Comparison of ENCODE assay signal across 1 cellular context in the genomic region with DNA sequence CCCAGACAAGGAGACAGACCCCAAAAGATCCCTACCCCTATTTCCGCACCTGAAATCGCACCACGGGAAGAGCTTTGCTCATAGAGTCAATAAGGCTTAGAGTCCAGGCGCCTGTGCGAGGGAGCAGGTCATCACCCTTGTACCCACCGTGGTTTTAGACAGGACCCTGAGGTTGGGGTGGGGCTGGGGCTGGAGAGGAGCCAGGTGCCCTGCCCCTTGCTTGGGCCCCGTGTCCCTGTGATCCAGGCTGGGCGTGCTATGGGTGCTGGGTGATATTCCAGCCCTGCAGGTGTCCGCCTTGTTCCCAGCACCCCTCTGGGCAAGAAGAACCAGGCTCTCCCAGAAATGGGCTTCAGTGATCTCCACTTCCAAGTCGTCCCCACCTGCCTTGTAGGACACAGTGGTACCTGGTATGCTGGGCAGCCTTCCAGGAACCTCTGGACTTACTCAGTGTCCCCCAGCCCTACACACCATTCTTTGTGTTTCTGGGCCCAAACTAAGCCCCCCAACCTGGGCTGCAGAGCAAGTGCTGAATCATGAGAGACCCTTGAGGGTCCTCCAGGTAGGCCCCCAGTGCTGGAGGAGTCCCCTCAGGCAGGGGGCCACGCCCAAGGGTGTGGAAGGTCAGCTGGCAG.
TF ChIP-seq lines count a peak whose summit lies in the region.

No MANE protein-coding gene starts in this region.

TF ChIP-seq in GM12878, 131 proteins besides CTCF, POLR2A, EP300 and RAD21 (continued from another document):
- TF ChIP-seq, protein P1, sequence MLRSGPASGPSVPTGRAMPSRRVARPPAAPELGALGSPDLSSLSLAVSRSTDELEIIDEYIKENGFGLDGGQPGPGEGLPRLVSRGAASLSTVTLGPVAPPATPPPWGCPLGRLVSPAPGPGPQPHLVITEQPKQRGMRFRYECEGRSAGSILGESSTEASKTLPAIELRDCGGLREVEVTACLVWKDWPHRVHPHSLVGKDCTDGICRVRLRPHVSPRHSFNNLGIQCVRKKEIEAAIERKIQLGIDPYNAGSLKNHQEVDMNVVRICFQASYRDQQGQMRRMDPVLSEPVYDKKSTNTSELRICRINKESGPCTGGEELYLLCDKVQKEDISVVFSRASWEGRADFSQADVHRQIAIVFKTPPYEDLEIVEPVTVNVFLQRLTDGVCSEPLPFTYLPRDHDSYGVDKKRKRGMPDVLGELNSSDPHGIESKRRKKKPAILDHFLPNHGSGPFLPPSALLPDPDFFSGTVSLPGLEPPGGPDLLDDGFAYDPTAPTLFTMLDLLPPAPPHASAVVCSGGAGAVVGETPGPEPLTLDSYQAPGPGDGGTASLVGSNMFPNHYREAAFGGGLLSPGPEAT (IDR thresholded peaks at IDR 0.05; ENCODE audit: low read depth), result no peak
- no peak for TF ChIP-seq POLR2AphosphoS5 (IDR thresholded peaks at IDR 0.05; ENCODE audit: low read length)
- no peak for TF ChIP-seq NR2F1 (conservative IDR thresholded peaks at IDR 0.05)
- TF ChIP-seq, protein P2, sequence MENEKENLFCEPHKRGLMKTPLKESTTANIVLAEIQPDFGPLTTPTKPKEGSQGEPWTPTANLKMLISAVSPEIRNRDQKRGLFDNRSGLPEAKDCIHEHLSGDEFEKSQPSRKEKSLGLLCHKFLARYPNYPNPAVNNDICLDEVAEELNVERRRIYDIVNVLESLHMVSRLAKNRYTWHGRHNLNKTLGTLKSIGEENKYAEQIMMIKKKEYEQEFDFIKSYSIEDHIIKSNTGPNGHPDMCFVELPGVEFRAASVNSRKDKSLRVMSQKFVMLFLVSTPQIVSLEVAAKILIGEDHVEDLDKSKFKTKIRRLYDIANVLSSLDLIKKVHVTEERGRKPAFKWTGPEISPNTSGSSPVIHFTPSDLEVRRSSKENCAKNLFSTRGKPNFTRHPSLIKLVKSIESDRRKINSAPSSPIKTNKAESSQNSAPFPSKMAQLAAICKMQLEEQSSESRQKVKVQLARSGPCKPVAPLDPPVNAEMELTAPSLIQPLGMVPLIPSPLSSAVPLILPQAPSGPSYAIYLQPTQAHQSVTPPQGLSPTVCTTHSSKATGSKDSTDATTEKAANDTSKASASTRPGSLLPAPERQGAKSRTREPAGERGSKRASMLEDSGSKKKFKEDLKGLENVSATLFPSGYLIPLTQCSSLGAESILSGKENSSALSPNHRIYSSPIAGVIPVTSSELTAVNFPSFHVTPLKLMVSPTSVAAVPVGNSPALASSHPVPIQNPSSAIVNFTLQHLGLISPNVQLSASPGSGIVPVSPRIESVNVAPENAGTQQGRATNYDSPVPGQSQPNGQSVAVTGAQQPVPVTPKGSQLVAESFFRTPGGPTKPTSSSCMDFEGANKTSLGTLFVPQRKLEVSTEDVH (IDR thresholded peaks at IDR 0.05; ENCODE audit: low read depth, partially characterized antibody), result no peak
- TF ChIP-seq SMAD5 (IDR thresholded peaks at IDR 0.05; ENCODE audit: low read depth), result no peak
- TF ChIP-seq, protein P3, sequence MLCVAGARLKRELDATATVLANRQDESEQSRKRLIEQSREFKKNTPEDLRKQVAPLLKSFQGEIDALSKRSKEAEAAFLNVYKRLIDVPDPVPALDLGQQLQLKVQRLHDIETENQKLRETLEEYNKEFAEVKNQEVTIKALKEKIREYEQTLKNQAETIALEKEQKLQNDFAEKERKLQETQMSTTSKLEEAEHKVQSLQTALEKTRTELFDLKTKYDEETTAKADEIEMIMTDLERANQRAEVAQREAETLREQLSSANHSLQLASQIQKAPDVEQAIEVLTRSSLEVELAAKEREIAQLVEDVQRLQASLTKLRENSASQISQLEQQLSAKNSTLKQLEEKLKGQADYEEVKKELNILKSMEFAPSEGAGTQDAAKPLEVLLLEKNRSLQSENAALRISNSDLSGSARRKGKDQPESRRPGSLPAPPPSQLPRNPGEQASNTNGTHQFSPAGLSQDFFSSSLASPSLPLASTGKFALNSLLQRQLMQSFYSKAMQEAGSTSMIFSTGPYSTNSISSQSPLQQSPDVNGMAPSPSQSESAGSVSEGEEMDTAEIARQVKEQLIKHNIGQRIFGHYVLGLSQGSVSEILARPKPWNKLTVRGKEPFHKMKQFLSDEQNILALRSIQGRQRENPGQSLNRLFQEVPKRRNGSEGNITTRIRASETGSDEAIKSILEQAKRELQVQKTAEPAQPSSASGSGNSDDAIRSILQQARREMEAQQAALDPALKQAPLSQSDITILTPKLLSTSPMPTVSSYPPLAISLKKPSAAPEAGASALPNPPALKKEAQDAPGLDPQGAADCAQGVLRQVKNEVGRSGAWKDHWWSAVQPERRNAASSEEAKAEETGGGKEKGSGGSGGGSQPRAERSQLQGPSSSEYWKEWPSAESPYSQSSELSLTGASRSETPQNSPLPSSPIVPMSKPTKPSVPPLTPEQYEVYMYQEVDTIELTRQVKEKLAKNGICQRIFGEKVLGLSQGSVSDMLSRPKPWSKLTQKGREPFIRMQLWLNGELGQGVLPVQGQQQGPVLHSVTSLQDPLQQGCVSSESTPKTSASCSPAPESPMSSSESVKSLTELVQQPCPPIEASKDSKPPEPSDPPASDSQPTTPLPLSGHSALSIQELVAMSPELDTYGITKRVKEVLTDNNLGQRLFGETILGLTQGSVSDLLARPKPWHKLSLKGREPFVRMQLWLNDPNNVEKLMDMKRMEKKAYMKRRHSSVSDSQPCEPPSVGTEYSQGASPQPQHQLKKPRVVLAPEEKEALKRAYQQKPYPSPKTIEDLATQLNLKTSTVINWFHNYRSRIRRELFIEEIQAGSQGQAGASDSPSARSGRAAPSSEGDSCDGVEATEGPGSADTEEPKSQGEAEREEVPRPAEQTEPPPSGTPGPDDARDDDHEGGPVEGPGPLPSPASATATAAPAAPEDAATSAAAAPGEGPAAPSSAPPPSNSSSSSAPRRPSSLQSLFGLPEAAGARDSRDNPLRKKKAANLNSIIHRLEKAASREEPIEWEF (IDR thresholded peaks at IDR 0.05; ENCODE audit: insufficient replicate concordance, low read depth, low read length), result no peak
- no peak for TF ChIP-seq SMAD1 (IDR thresholded peaks at IDR 0.05; ENCODE audit: low read depth, partially characterized antibody)
- no peak for TF ChIP-seq EZH2 (IDR thresholded peaks at IDR 0.05; ENCODE audit: borderline replicate concordance, control insufficient read depth, low read depth, low read length)
- no peak for TF ChIP-seq FOS (IDR thresholded peaks at IDR 0.05; ENCODE audit: borderline replicate concordance, extremely low read depth, insufficient read length)
- no peak for TF ChIP-seq SMARCA5 (IDR thresholded peaks at IDR 0.05)
- TF ChIP-seq, protein P4, sequence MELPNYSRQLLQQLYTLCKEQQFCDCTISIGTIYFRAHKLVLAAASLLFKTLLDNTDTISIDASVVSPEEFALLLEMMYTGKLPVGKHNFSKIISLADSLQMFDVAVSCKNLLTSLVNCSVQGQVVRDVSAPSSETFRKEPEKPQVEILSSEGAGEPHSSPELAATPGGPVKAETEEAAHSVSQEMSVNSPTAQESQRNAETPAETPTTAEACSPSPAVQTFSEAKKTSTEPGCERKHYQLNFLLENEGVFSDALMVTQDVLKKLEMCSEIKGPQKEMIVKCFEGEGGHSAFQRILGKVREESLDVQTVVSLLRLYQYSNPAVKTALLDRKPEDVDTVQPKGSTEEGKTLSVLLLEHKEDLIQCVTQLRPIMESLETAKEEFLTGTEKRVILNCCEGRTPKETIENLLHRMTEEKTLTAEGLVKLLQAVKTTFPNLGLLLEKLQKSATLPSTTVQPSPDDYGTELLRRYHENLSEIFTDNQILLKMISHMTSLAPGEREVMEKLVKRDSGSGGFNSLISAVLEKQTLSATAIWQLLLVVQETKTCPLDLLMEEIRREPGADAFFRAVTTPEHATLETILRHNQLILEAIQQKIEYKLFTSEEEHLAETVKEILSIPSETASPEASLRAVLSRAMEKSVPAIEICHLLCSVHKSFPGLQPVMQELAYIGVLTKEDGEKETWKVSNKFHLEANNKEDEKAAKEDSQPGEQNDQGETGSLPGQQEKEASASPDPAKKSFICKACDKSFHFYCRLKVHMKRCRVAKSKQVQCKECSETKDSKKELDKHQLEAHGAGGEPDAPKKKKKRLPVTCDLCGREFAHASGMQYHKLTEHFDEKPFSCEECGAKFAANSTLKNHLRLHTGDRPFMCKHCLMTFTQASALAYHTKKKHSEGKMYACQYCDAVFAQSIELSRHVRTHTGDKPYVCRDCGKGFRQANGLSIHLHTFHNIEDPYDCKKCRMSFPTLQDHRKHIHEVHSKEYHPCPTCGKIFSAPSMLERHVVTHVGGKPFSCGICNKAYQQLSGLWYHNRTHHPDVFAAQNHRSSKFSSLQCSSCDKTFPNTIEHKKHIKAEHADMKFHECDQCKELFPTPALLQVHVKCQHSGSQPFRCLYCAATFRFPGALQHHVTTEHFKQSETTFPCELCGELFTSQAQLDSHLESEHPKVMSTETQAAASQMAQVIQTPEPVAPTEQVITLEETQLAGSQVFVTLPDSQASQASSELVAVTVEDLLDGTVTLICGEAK (IDR thresholded peaks at IDR 0.05; ENCODE audit: borderline replicate concordance), result no peak
- TF ChIP-seq ZZZ3 (IDR thresholded peaks at IDR 0.05; ENCODE audit: control insufficient read depth, insufficient read length, low read depth), result no peak
- TF ChIP-seq, protein P5, sequence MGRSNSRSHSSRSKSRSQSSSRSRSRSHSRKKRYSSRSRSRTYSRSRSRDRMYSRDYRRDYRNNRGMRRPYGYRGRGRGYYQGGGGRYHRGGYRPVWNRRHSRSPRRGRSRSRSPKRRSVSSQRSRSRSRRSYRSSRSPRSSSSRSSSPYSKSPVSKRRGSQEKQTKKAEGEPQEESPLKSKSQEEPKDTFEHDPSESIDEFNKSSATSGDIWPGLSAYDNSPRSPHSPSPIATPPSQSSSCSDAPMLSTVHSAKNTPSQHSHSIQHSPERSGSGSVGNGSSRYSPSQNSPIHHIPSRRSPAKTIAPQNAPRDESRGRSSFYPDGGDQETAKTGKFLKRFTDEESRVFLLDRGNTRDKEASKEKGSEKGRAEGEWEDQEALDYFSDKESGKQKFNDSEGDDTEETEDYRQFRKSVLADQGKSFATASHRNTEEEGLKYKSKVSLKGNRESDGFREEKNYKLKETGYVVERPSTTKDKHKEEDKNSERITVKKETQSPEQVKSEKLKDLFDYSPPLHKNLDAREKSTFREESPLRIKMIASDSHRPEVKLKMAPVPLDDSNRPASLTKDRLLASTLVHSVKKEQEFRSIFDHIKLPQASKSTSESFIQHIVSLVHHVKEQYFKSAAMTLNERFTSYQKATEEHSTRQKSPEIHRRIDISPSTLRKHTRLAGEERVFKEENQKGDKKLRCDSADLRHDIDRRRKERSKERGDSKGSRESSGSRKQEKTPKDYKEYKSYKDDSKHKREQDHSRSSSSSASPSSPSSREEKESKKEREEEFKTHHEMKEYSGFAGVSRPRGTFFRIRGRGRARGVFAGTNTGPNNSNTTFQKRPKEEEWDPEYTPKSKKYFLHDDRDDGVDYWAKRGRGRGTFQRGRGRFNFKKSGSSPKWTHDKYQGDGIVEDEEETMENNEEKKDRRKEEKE (IDR thresholded peaks at IDR 0.05), result no peak
- TF ChIP-seq ZSCAN29 (IDR thresholded peaks at IDR 0.05), result no peak
- TF ChIP-seq, protein P6, sequence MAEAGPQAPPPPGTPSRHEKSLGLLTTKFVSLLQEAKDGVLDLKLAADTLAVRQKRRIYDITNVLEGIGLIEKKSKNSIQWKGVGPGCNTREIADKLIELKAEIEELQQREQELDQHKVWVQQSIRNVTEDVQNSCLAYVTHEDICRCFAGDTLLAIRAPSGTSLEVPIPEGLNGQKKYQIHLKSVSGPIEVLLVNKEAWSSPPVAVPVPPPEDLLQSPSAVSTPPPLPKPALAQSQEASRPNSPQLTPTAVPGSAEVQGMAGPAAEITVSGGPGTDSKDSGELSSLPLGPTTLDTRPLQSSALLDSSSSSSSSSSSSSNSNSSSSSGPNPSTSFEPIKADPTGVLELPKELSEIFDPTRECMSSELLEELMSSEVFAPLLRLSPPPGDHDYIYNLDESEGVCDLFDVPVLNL (IDR thresholded peaks at IDR 0.05; ENCODE audit: low read depth, low read length), result no peak
- no peak for TF ChIP-seq HDAC2 (IDR thresholded peaks at IDR 0.05)
- no peak for TF ChIP-seq MYC (IDR thresholded peaks at IDR 0.05; ENCODE audit: insufficient read depth, insufficient read length, insufficient replicate concordance, low read length, severe bottlenecking)
